8 cellular contexts compared by ENCODE assay signal in genomic region chr5:140483055-140483454, GRCh38.
"Had no signal": no experiment of that assay in that cellular context is flagged by ENCODE, and none has a peak within 500 bp of the region (broad histone marks: within the 10 kb centered on the region; RNA-seq: fewer than 3 reads in every experiment).

No MANE protein-coding gene starts in this region.

- H3K9ac ChIP-seq: GM23248 had no signal

- H3K9me3 ChIP-seq: HAP-1 had no signal

- H3K27ac ChIP-seq: GM23248, HL-60 had no signal

- ATAC-seq: HCT116 had no signal

- H3K4me3 ChIP-seq: GM23248, HAP-1 had no signal

- H2AFZ ChIP-seq: GM23248 had no signal

- DNase-seq: GM23248, GOT3, H7, HFFc6, KG1 had no signal
